ENCODE assay signal across 18 cellular contexts in the genomic region with DNA sequence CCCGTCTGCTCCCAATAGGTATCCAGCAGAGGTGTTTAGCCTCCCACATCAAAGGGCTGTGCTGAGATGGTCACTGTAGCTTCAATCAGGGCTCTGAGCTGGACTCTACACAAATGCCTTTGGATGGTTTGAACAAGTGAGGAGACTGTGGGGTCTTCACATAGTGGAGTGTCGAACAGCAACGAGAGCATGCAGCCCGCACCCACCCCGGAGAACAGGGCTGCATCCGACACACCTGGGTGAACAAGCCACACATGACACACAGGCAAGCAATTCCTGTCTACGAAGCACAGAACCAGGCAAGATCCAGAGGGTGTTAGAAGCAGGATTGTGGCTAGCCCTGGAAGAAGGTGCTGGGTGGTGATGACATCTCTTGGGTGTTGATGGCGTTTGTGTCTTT. TPM values are rescaled to one million over a fixed set of nuclear protein-coding genes. Genes with fewer than 3 reads are reported as not detected.
DNase-seq lines count a peak whose midpoint lies in the region; ATAC-seq and TF ChIP-seq lines count a peak whose summit lies in the region.
"Had no signal": no experiment of that assay in that cellular context is flagged by ENCODE, and none has a peak within 500 bp of the region (broad histone marks: within the 10 kb centered on the region; RNA-seq: fewer than 3 reads in every experiment).

No MANE protein-coding gene starts in this region.

- no peak overlapping the region for H3K4me3 Mint-ChIP-seq in natural killer cell treated with Interleukin-12 subunit alpha and Interleukin-12 subunit beta and Interleukin-15 and Interleukin-18, amount 100 ng/mL, for 72 hours
- no peak overlapping the region for H3K4me3 Mint-ChIP-seq in natural killer cell
- H3K4me3 Mint-ChIP-seq: CD4-positive, alpha-beta T cell had no signal

- intact Hi-C loops in natural killer cell (cut with micrococcal nuclease), result no loop called here

- H3K4me3 ChIP-seq in neuronal stem cell (ENCODE audit: low read length in 2 of 2), result no peak overlapping the region
- H3K4me3 ChIP-seq: MG63 had no signal

- H3K27ac Mint-ChIP-seq in natural killer cell treated with Interleukin-12 subunit alpha and Interleukin-12 subunit beta and Interleukin-15 and Interleukin-18, amount 100 ng/mL, for 72 hours, result no peak overlapping the region
- H3K27ac Mint-ChIP-seq in natural killer cell, result no peak overlapping the region
- H3K27ac Mint-ChIP-seq: CD4-positive, alpha-beta T cell had no signal

- no peak overlapping the region for H4K91ac ChIP-seq in neuronal stem cell (ENCODE audit: low read depth, low read length, poor library complexity)

- H3K4me1 ChIP-seq in neuronal stem cell (ENCODE audit: control insufficient read depth in 2 of 2, insufficient read depth in 1 of 2, low read depth in 1 of 2, low read length in 2 of 2), result peaks cover 0 to 12% of the 10 kb centered on the region in 2 donors

- peaks cover 0 to 3% (median 3%) of the 10 kb centered on the region in 3 experiments for H3K27me3 ChIP-seq in neuronal stem cell (ENCODE audit: control insufficient read depth in 3 of 3, insufficient read depth in 3 of 3, low read depth in 1 of 3, low read length in 3 of 3)
- H3K27me3 ChIP-seq: MG63 had no signal

- no peak overlapping the region for H2AK5ac ChIP-seq in neuronal stem cell (ENCODE audit: low read depth, low read length)

- TF ChIP-seq CTCF in natural killer cell (IDR thresholded peaks at IDR 0.05), result no peak

- H3K9me3 Mint-ChIP-seq in natural killer cell treated with Interleukin-12 subunit alpha and Interleukin-12 subunit beta and Interleukin-15 and Interleukin-18, amount 100 ng/mL, for 72 hours, result no peaks in the 10 kb centered on the region
- H3K9me3 Mint-ChIP-seq in natural killer cell, result no peaks in the 10 kb centered on the region
- H3K9me3 Mint-ChIP-seq: CD4-positive, alpha-beta T cell had no signal

- H2AFZ ChIP-seq in neuronal stem cell (ENCODE audit: low read length), result no peak overlapping the region

- peak overlapping the region; percentile 38 for H3K18ac ChIP-seq in neuronal stem cell (ENCODE audit: low read length)

- H4K8ac ChIP-seq in neuronal stem cell (ENCODE audit: low read depth, low read length), result no peak overlapping the region

- H3K23ac ChIP-seq in neuronal stem cell (ENCODE audit: low read depth, low read length, poor library complexity), result no peak overlapping the region

- peak; percentile 28 for DNase-seq in natural killer cell treated with Interleukin-12 subunit alpha and Interleukin-12 subunit beta and Interleukin-15 and Interleukin-18, amount 100 ng/mL, for 72 hours (ENCODE audit: low spot score)
- no peak for DNase-seq in natural killer cell
- DNase-seq in ecto neural progenitor cell (ENCODE audit: low spot score), result peak; percentile 39
- no peak for DNase-seq in neuronal stem cell (ENCODE audit: low spot score)
- no peak for DNase-seq in HUDEP-2 (lab: John Stamatoyannopoulos, UW; ENCODE audit: unreplicated experiment in 76 of 76)
- DNase-seq: DMS53, IMR-90, Karpas-422, MG63, NCI-H1092, NCI-H1694, NCI-H2227 treated with DMSO at 0.1 percent for 48 hours, NCI-H524 treated with DMSO at 0.1 percent for 48 hours, Right ventricle myocardium superior had no signal

- no peak overlapping the region for H3K27ac ChIP-seq in neuronal stem cell (replicated peaks; ENCODE audit: low read length)

- H3K27me3 Mint-ChIP-seq in natural killer cell treated with Interleukin-12 subunit alpha and Interleukin-12 subunit beta and Interleukin-15 and Interleukin-18, amount 100 ng/mL, for 72 hours, result peaks cover 4 to 7% of the 10 kb centered on the region in 2 donors
- H3K27me3 Mint-ChIP-seq in natural killer cell (ENCODE audit: low read depth in 2 of 2), result peaks cover 0 to 2% of the 10 kb centered on the region in 2 donors

- H3K36me3 Mint-ChIP-seq in natural killer cell treated with Interleukin-12 subunit alpha and Interleukin-12 subunit beta and Interleukin-15 and Interleukin-18, amount 100 ng/mL, for 72 hours, result no peaks in the 10 kb centered on the region
- H3K36me3 Mint-ChIP-seq in natural killer cell, result no peaks in the 10 kb centered on the region

- H2BK5ac ChIP-seq in neuronal stem cell (ENCODE audit: low read length), result no peak overlapping the region

- H2BK12ac ChIP-seq in neuronal stem cell (ENCODE audit: low read length), result no peak overlapping the region

- H3K14ac ChIP-seq in neuronal stem cell (ENCODE audit: low read length), result no peak overlapping the region

- peaks cover 0 to 3% of the 10 kb centered on the region in 2 donors for H3K4me1 Mint-ChIP-seq in natural killer cell treated with Interleukin-12 subunit alpha and Interleukin-12 subunit beta and Interleukin-15 and Interleukin-18, amount 100 ng/mL, for 72 hours (ENCODE audit: low read depth in 2 of 2)
- peaks cover 0 to 4% of the 10 kb centered on the region in 2 donors for H3K4me1 Mint-ChIP-seq in natural killer cell

- H3K9me3 ChIP-seq in neuronal stem cell (replicated peaks in 1 of 2; ENCODE audit: control insufficient read depth in 2 of 2, insufficient read depth in 1 of 2, low read depth in 1 of 2, low read length in 2 of 2), result peaks cover 0 to 2% of the 10 kb centered on the region in 2 donors
- H3K9me3 ChIP-seq: MG63 had no signal

- H3K9ac ChIP-seq in neuronal stem cell (ENCODE audit: low read depth, low read length, poor library complexity), result no peak overlapping the region

- WGBS in neuronal stem cell (ENCODE audit: extremely low coverage in 2 of 2, insufficient read length in 2 of 2, insufficient replicate concordance in 1 of 2), 2 donors, result no CpG with 5 or more reads among the region's 8 CpGs

- no peaks in the 10 kb centered on the region for H3K79me1 ChIP-seq in neuronal stem cell (ENCODE audit: low read depth, low read length)

- no peak overlapping the region for H3K4ac ChIP-seq in neuronal stem cell (ENCODE audit: low read length)

- no peak for ATAC-seq in natural killer cell treated with Interleukin-12 subunit alpha and Interleukin-12 subunit beta and Interleukin-15 and Interleukin-18, amount 100 ng/mL, for 72 hours
- ATAC-seq in natural killer cell (no peak), HG02885 (IDR thresholded peaks at IDR 0.05; ENCODE audit: poor library complexity, unreplicated experiment) (no peak), HG02884 (IDR thresholded peaks at IDR 0.05; ENCODE audit: unreplicated experiment) (no peak)
- ATAC-seq: Panc1 had no signal

- no peaks in the 10 kb centered on the region for H3K36me3 ChIP-seq in neuronal stem cell (replicated peaks in 1 of 2; ENCODE audit: control insufficient read depth in 2 of 2, insufficient read depth in 2 of 2, low read length in 2 of 2)
- H3K36me3 ChIP-seq: MG63 had no signal

- no peak overlapping the region for H2BK15ac ChIP-seq in neuronal stem cell (ENCODE audit: low read length)

- no peak overlapping the region for H3K4me2 ChIP-seq in neuronal stem cell (ENCODE audit: insufficient read depth, low read length, poor library complexity, severe bottlenecking)

- peak overlapping the region; percentile 2 for H2BK120ac ChIP-seq in neuronal stem cell (ENCODE audit: low read depth, low read length)

RNA-seq across cellular contexts. Expression of a gene that starts 58.0 kb away (rescaled TPM):
- not detected for total RNA-seq in natural killer cell treated with Interleukin-12 subunit alpha and Interleukin-12 subunit beta and Interleukin-15 and Interleukin-18, amount 100 ng/mL, for 72 hours
- total RNA-seq in natural killer cell, result not detected
- polyA plus RNA-seq in neuronal stem cell (2013, experiment 1 of 2), result 0.13 TPM
- 0.26 TPM for polyA plus RNA-seq in neuronal stem cell (2013, experiment 2 of 2)
- total RNA-seq: CD4-positive, alpha-beta T cell; IMR-90; Right ventricle myocardium superior had no signal
- polyA plus RNA-seq: IMR-90 had no signal

Comparison
In these comparisons a context has a peak if more than half of its experiments do, and no peak if none do; other contexts are left out.
1. DNase-seq: peak in natural killer cell treated with Interleukin-12 subunit alpha and Interleukin-12 subunit beta and Interleukin-15 and Interleukin-18, amount 100 ng/mL, for 72 hours (single experiment) and ecto neural progenitor cell (single experiment); none in natural killer cell (single experiment), neuronal stem cell (single experiment) and HUDEP-2 (0 of 76).